ENCODE assay signal across 9 cellular contexts in the genomic region with DNA sequence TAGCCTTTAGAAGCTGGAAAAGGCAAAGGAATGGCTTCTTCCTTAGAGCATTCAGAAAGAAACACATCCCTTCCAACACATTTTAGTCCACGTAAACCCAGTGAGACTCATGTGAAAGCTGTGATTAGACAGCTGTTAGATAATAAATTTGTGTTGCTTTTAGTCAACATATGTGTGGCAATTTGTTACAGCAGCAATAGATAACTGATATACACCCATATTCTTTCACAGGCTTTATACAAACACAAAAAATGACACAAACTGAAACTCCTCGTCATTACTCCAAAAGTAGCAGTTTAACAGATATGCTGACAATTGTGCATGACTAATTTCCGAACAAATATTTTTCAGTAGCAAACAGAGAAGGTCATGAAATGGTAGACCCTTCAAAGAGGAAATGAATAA.
DNase-seq lines count a peak whose midpoint lies in the region; ATAC-seq and TF ChIP-seq lines count a peak whose summit lies in the region.
"Had no signal": no experiment of that assay in that cellular context is flagged by ENCODE, and none has a peak within 500 bp of the region (broad histone marks: within the 10 kb centered on the region; RNA-seq: fewer than 3 reads in every experiment).

No MANE protein-coding gene starts in this region.

- ATAC-seq in GM18517 (IDR thresholded peaks at IDR 0.05; ENCODE audit: unreplicated experiment) (peak; percentile 94), GM21526 (IDR thresholded peaks at IDR 0.05; ENCODE audit: low FRiP score, unreplicated experiment) (peak; percentile 78), HG03460 (IDR thresholded peaks at IDR 0.05; ENCODE audit: unreplicated experiment) (peak; percentile 69), right cardiac atrium (no peak)

- H3K4me3 ChIP-seq in epithelial cell of esophagus (ENCODE audit: low read length) (no peak overlapping the region), right cardiac atrium (ENCODE audit: low read length) (no peak overlapping the region)

- no peaks in the 10 kb centered on the region for H3K4me1 ChIP-seq in right cardiac atrium (ENCODE audit: control insufficient read depth, insufficient read depth, low read length)

- no peaks in the 10 kb centered on the region for H3K9me3 ChIP-seq in right cardiac atrium (ENCODE audit: control insufficient read depth, low read length)

- no peak overlapping the region for H3K27ac ChIP-seq in right cardiac atrium (ENCODE audit: low read length)

- no peaks in the 10 kb centered on the region for H3K27me3 ChIP-seq in right cardiac atrium (ENCODE audit: control insufficient read depth, insufficient read depth)

- WGBS in right cardiac atrium, result 77% methylated on average over 3 of the region's 3 CpGs

- DNase-seq in epithelial cell of esophagus (ENCODE audit: low read depth), result peak; percentile 11
- DNase-seq in hypothalamus (lab: John Stamatoyannopoulos, UW), result no peak
- no peak for DNase-seq in ecto neural progenitor cell (ENCODE audit: low spot score)
- no peak for DNase-seq in hepatic stellate cell (ENCODE audit: low spot score)
- DNase-seq in right cardiac atrium, result no peak
- DNase-seq: stimulated activated CD4-positive, alpha-beta T cell treated with anti-CD3 and anti-CD28 coated beads, Interleukin-2, amount 100 ng/mL, for 24 hours had no signal

- intact Hi-C loops in right cardiac atrium (cut with DNase I), result no loop called here

- no peak for TF ChIP-seq CTCF in epithelial cell of esophagus (IDR thresholded peaks at IDR 0.05; ENCODE audit: insufficient read depth, low read depth, low read length, missing control alignments)

Comparison
In these comparisons a context has a peak if more than half of its experiments do, and no peak if none do; other contexts are left out.
1. ATAC-seq: peak in GM18517 (single experiment), GM21526 (single experiment) and HG03460 (single experiment); none in right cardiac atrium (0 of 2).